ENCODE assay signal across 2 cellular contexts in genomic region chr13:28819748-28820098, GRCh38.
TF ChIP-seq lines count a peak whose summit lies in the region.

No MANE protein-coding gene starts in this region.

TF ChIP-seq in IMR-90, 13 proteins besides CTCF, POLR2A, EP300 and RAD21:
- TF ChIP-seq MAFK (IDR thresholded peaks at IDR 0.05; ENCODE audit: low read depth, low read length), result no peak
- no peak for TF ChIP-seq RFX5 (IDR thresholded peaks at IDR 0.05; ENCODE audit: low read depth, low read length)
- TF ChIP-seq BHLHE40 (IDR thresholded peaks at IDR 0.05; ENCODE audit: low read depth, low read length), result no peak
- TF ChIP-seq CHD1 (IDR thresholded peaks at IDR 0.05; ENCODE audit: low read depth, low read length), result no peak
- no peak for TF ChIP-seq FOS (IDR thresholded peaks at IDR 0.05; ENCODE audit: low read depth, low read length)
- TF ChIP-seq CEBPB (IDR thresholded peaks at IDR 0.05; ENCODE audit: low read depth, low read length), result no peak
- TF ChIP-seq, protein P1, sequence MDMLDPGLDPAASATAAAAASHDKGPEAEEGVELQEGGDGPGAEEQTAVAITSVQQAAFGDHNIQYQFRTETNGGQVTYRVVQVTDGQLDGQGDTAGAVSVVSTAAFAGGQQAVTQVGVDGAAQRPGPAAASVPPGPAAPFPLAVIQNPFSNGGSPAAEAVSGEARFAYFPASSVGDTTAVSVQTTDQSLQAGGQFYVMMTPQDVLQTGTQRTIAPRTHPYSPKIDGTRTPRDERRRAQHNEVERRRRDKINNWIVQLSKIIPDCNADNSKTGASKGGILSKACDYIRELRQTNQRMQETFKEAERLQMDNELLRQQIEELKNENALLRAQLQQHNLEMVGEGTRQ (IDR thresholded peaks at IDR 0.05; ENCODE audit: low read depth, low read length), result no peak
- TF ChIP-seq SMC3 (IDR thresholded peaks at IDR 0.05; ENCODE audit: low read depth, low read length), result no peak
- TF ChIP-seq, protein P2, sequence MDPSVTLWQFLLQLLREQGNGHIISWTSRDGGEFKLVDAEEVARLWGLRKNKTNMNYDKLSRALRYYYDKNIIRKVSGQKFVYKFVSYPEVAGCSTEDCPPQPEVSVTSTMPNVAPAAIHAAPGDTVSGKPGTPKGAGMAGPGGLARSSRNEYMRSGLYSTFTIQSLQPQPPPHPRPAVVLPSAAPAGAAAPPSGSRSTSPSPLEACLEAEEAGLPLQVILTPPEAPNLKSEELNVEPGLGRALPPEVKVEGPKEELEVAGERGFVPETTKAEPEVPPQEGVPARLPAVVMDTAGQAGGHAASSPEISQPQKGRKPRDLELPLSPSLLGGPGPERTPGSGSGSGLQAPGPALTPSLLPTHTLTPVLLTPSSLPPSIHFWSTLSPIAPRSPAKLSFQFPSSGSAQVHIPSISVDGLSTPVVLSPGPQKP (IDR thresholded peaks at IDR 0.05; ENCODE audit: borderline replicate concordance, low read depth, low read length), result no peak

TF ChIP-seq in HepG2, 621 proteins besides CTCF, POLR2A, EP300 and RAD21:
- TF ChIP-seq, protein P3, sequence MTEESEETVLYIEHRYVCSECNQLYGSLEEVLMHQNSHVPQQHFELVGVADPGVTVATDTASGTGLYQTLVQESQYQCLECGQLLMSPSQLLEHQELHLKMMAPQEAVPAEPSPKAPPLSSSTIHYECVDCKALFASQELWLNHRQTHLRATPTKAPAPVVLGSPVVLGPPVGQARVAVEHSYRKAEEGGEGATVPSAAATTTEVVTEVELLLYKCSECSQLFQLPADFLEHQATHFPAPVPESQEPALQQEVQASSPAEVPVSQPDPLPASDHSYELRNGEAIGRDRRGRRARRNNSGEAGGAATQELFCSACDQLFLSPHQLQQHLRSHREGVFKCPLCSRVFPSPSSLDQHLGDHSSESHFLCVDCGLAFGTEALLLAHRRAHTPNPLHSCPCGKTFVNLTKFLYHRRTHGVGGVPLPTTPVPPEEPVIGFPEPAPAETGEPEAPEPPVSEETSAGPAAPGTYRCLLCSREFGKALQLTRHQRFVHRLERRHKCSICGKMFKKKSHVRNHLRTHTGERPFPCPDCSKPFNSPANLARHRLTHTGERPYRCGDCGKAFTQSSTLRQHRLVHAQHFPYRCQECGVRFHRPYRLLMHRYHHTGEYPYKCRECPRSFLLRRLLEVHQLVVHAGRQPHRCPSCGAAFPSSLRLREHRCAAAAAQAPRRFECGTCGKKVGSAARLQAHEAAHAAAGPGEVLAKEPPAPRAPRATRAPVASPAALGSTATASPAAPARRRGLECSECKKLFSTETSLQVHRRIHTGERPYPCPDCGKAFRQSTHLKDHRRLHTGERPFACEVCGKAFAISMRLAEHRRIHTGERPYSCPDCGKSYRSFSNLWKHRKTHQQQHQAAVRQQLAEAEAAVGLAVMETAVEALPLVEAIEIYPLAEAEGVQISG (CRISPR knock-in tag; IDR thresholded peaks at IDR 0.05), result 0 out of 2 replicates have a peak, but pooled peaks have one; percentile 17
- TF ChIP-seq STAG1 (CRISPR knock-in tag; IDR thresholded peaks at IDR 0.05) (peak; percentile 8; the same call in 1 of the 2 replicates), RFX3 (CRISPR knock-in tag; IDR thresholded peaks at IDR 0.05) (no peak)
- TF ChIP-seq, protein P4, sequence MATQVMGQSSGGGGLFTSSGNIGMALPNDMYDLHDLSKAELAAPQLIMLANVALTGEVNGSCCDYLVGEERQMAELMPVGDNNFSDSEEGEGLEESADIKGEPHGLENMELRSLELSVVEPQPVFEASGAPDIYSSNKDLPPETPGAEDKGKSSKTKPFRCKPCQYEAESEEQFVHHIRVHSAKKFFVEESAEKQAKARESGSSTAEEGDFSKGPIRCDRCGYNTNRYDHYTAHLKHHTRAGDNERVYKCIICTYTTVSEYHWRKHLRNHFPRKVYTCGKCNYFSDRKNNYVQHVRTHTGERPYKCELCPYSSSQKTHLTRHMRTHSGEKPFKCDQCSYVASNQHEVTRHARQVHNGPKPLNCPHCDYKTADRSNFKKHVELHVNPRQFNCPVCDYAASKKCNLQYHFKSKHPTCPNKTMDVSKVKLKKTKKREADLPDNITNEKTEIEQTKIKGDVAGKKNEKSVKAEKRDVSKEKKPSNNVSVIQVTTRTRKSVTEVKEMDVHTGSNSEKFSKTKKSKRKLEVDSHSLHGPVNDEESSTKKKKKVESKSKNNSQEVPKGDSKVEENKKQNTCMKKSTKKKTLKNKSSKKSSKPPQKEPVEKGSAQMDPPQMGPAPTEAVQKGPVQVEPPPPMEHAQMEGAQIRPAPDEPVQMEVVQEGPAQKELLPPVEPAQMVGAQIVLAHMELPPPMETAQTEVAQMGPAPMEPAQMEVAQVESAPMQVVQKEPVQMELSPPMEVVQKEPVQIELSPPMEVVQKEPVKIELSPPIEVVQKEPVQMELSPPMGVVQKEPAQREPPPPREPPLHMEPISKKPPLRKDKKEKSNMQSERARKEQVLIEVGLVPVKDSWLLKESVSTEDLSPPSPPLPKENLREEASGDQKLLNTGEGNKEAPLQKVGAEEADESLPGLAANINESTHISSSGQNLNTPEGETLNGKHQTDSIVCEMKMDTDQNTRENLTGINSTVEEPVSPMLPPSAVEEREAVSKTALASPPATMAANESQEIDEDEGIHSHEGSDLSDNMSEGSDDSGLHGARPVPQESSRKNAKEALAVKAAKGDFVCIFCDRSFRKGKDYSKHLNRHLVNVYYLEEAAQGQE (IDR thresholded peaks at IDR 0.05; ENCODE audit: borderline replicate concordance in 1 of 2, low read depth in 1 of 2, low read length in 2 of 2), result peak in 1 of 2 experiments; percentile 2; a peak in 1 of 4 replicates
- TF ChIP-seq, protein P5, sequence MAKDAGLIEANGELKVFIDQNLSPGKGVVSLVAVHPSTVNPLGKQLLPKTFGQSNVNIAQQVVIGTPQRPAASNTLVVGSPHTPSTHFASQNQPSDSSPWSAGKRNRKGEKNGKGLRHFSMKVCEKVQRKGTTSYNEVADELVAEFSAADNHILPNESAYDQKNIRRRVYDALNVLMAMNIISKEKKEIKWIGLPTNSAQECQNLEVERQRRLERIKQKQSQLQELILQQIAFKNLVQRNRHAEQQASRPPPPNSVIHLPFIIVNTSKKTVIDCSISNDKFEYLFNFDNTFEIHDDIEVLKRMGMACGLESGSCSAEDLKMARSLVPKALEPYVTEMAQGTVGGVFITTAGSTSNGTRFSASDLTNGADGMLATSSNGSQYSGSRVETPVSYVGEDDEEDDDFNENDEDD (CRISPR knock-in tag; IDR thresholded peaks at IDR 0.05; ENCODE audit: borderline replicate concordance), result peak; percentile 30; the same call in 1 of the 2 replicates
